10 cellular contexts compared by ENCODE assay signal in genomic region chr7:333399-333776, GRCh38. TPM values are rescaled to one million over a fixed set of nuclear protein-coding genes. Genes with fewer than 3 reads are reported as not detected.
DNase-seq lines count a peak whose midpoint lies in the region; ATAC-seq, FAIRE-seq and TF ChIP-seq lines count a peak whose summit lies in the region.
"Had no signal": no experiment of that assay in that cellular context is flagged by ENCODE, and none has a peak within 500 bp of the region (broad histone marks: within the 10 kb centered on the region; RNA-seq: fewer than 3 reads in every experiment).

No MANE protein-coding gene starts in this region.

- TF ChIP-seq POLR2A in GM12891 (IDR thresholded peaks at IDR 0.05; ENCODE audit: low read depth, low read length) = no peak

- no peak overlapping the region for H3K4me3 ChIP-seq in adipocyte (ENCODE audit: low read length)
- peak overlapping the region; percentile 66 for H3K4me3 ChIP-seq in left ventricle myocardium inferior
- H3K4me3 ChIP-seq in skeletal muscle satellite cell (ENCODE audit: low read length) = peak overlapping the region; percentile 63

- ATAC-seq in HG02884 (IDR thresholded peaks at IDR 0.05; ENCODE audit: unreplicated experiment) = no peak

- H3K36me3 ChIP-seq in ES-I3 (ENCODE audit: insufficient read depth, low read length) (no peaks in the 10 kb centered on the region), adipocyte (ENCODE audit: control insufficient read depth, insufficient read depth, low read length, severe bottlenecking) (no peaks in the 10 kb centered on the region), left ventricle myocardium inferior (no peaks in the 10 kb centered on the region), skeletal muscle satellite cell (ENCODE audit: insufficient read depth, low read length) (no peaks in the 10 kb centered on the region)

- no peak for TF ChIP-seq CTCF in left ventricle myocardium inferior (IDR thresholded peaks at IDR 0.05; ENCODE audit: borderline replicate concordance)

- peak overlapping the region; percentile 85 for H3K27ac ChIP-seq in left ventricle myocardium inferior (replicated peaks)

- intact Hi-C loops in left ventricle myocardium inferior (cut with micrococcal nuclease) = loop anchor here (5.0 kb wide), 1 partner anchor 439 kb away; no protein-coding TSS in a partner anchor

- H3K4me2 ChIP-seq in skeletal muscle satellite cell (ENCODE audit: low read length) = peak overlapping the region; percentile 83

- H3K27me3 ChIP-seq in adipocyte (replicated peaks; ENCODE audit: control insufficient read depth, insufficient read depth, low read length) (peaks cover 41% of the 10 kb centered on the region), left ventricle myocardium inferior (ENCODE audit: low read depth) (peaks cover 24% of the 10 kb centered on the region), skeletal muscle satellite cell (ENCODE audit: control insufficient read depth, insufficient read depth, low read length) (peaks cover 14% of the 10 kb centered on the region)

- no peak for FAIRE-seq in GM12891 (lab: Jason Lieb, UNC)
- FAIRE-seq: H54 had no signal

- no peaks in the 10 kb centered on the region for H3K9me3 ChIP-seq in ES-I3 (ENCODE audit: control insufficient read depth, insufficient read depth, low read length)
- no peaks in the 10 kb centered on the region for H3K9me3 ChIP-seq in adipocyte (ENCODE audit: control insufficient read depth, low read length)
- H3K9me3 ChIP-seq in left ventricle myocardium inferior (replicated peaks) = no peaks in the 10 kb centered on the region
- peaks cover 5% of the 10 kb centered on the region for H3K9me3 ChIP-seq in skeletal muscle satellite cell (replicated peaks; ENCODE audit: low read length)

- H3K9ac ChIP-seq in ES-I3 (ENCODE audit: low read depth, low read length) (peak overlapping the region; percentile 33; the same call in 1 of the 2 replicates), adipocyte (ENCODE audit: low read length) (no peak overlapping the region), skeletal muscle satellite cell (ENCODE audit: low read depth, low read length) (peak overlapping the region; percentile 61)

- DNase-seq in adipocyte (ENCODE audit: low read depth) = peak; percentile 50
- DNase-seq in left ventricle myocardium inferior = peak; percentile 82
- DNase-seq in GM12891 (ENCODE audit: insufficient read length, low spot score) = no peak
- no peak for DNase-seq in SKM-1 (lab: John Stamatoyannopoulos, UW; ENCODE audit: unreplicated experiment)
- no peak for DNase-seq in NCI-H1417 treated with DMSO at 0.1 percent for 48 hours (lab: John Stamatoyannopoulos, UW)

- H3K4me1 ChIP-seq in ES-I3 (ENCODE audit: insufficient read depth, low read length) (no peaks in the 10 kb centered on the region), adipocyte (ENCODE audit: control insufficient read depth, insufficient read depth, low read length) (peaks cover 4% of the 10 kb centered on the region), left ventricle myocardium inferior (peaks cover 15% of the 10 kb centered on the region), skeletal muscle satellite cell (ENCODE audit: control insufficient read depth, insufficient read depth, low read length) (peaks cover 8% of the 10 kb centered on the region)

TF ChIP-seq in GM12891, 5 proteins besides CTCF, POLR2A, EP300 and RAD21:
- TF ChIP-seq POU2F2 (IDR thresholded peaks at IDR 0.05; ENCODE audit: low read depth, low read length) (no peak), POLR2AphosphoS5 (IDR thresholded peaks at IDR 0.05; ENCODE audit: low read depth, low read length) (no peak), PAX5 (IDR thresholded peaks at IDR 0.05; ENCODE audit: insufficient read depth, low read length, severe bottlenecking) (no peak), TAF1 (IDR thresholded peaks at IDR 0.05; ENCODE audit: low read depth, low read length) (no peak), SPI1 (IDR thresholded peaks at IDR 0.05; ENCODE audit: low read depth, low read length) (no peak)

RNA-seq across cellular contexts. Expression of gene FOXL3, which starts 43.4 kb away (rescaled TPM):
- total RNA-seq in left ventricle myocardium inferior = not detected
- not detected in 2 replicates for total RNA-seq in skeletal muscle satellite cell (2012; rRNA removed)
- polyA plus RNA-seq in GM12891 (2012; ENCODE audit: low read depth, missing spikeins) = not detected
- total RNA-seq: posterior vena cava had no signal

Comparison
In these comparisons a context has a peak if more than half of its experiments do, and no peak if none do; other contexts are left out.
1. DNase-seq: peak in adipocyte (single experiment) and left ventricle myocardium inferior (single experiment); none in GM12891 (single experiment), SKM-1 (single experiment) and NCI-H1417 treated with DMSO at 0.1 percent for 48 hours (single experiment).